In genomic region chr12:121443193-121443829, GRCh38 we compare ENCODE assay signal across 8 cellular contexts. TPM values are rescaled to one million over a fixed set of nuclear protein-coding genes. Genes with fewer than 3 reads are reported as not detected.
DNase-seq lines count a peak whose midpoint lies in the region; ATAC-seq, FAIRE-seq and TF ChIP-seq lines count a peak whose summit lies in the region.

No MANE protein-coding gene starts in this region.

- ATAC-seq in right lobe of liver: peak; percentile 91 to 95 (median 94)
- no peak for ATAC-seq in HG03097 (IDR thresholded peaks at IDR 0.05; ENCODE audit: low FRiP score, unreplicated experiment)

- WGBS in right lobe of liver (ENCODE audit: insufficient coverage, low coverage, low lambda C conversion rate, missing lambda C conversion rate): 0% methylated on average over 1 of the region's 20 CpGs

- no peaks in the 10 kb centered on the region; the same call in 1 of the 2 replicates for H3K9me3 ChIP-seq in AG04450 (ENCODE audit: control insufficient read depth, insufficient read depth, low read length)
- H3K9me3 ChIP-seq in right lobe of liver: no peaks in the 10 kb centered on the region

- CTCF ChIA-PET in AG04450 (lab: Charles Lee): interaction anchor here (0.6 to 6.8 kb wide), 24 partner anchors 9 to 509 kb away, joined by 3 to 135 read pairs (median 4); partner anchors contain the start of genes ANAPC5 and HPD

- H3K36me3 ChIP-seq in right lobe of liver: peaks cover 0 to 23% (median 9%) of the 10 kb centered on the region in 4 donors

- H3K27ac ChIP-seq in AG04450 (ENCODE audit: low read depth, low read length) (no peak overlapping the region), right lobe of liver (no peak overlapping the region)

- FAIRE-seq in GM19239 (lab: Jason Lieb, UNC): peak; percentile 66

- no peak overlapping the region for H3K4me3 ChIP-seq in AG04450 (ENCODE audit: low read depth, low read length)
- H3K4me3 ChIP-seq in right lobe of liver: no peak overlapping the region

- TF ChIP-seq POLR2A in right lobe of liver (IDR thresholded peaks at IDR 0.05): no peak

- DNase-seq in AG04450 (ENCODE audit: low read depth, low spot score) (peak; percentile 13), GM19239 (ENCODE audit: insufficient read length, low spot score) (peak; percentile 88), NCI-H2196 treated with DMSO at 0.1 percent for 48 hours (lab: John Stamatoyannopoulos, UW; ENCODE audit: unreplicated experiment) (peak; percentile 73), dermis blood vessel endothelial cell (peak; percentile 87), right lobe of liver (peak; percentile 83 to 88 (median 87))
- DNase-seq in activated CD4-positive, alpha-beta T cell treated with anti-CD3 and anti-CD28 coated beads, Interleukin-2, amount 50 U/mL, for 1 hour: peak; percentile 69
- DNase-seq in stimulated activated CD4-positive, alpha-beta T cell treated with anti-CD3 and anti-CD28 coated beads, Interleukin-4, amount 100 ng/mL, for 4 hours: peak; percentile 51 to 74

- H3K27me3 ChIP-seq in AG04450 (ENCODE audit: control insufficient read depth, insufficient read depth, low read length) (no peaks in the 10 kb centered on the region), right lobe of liver (no peaks in the 10 kb centered on the region)

- intact Hi-C loops in right lobe of liver (cut with DNase I): loop anchor here in 1 of 2 donors (10.0 kb wide), 1 partner anchor 119 kb away; no protein-coding TSS in a partner anchor

- TF ChIP-seq CTCF in AG04450 (IDR thresholded peaks at IDR 0.05; ENCODE audit: low read depth, low read length) (peak; percentile 92), right lobe of liver (IDR thresholded peaks at IDR 0.05) (peak; percentile 82 to 87 (median 85))

- peaks cover 0 to 9% (median 3%) of the 10 kb centered on the region in 4 donors for H3K4me1 ChIP-seq in right lobe of liver

- POLR2A ChIA-PET in AG04450 (lab: Yijun Ruan, JAX): interaction anchor here (1.2 to 1.4 kb wide), 2 partner anchors 10 to 91 kb away, joined by 3 to 5 read pairs; no protein-coding TSS in a partner anchor

RNA-seq across cellular contexts. Expression of gene RNF34, which starts 43.4 kb away (rescaled TPM):
- 47.4 and 55.3 TPM in 2 replicates for polyA plus RNA-seq in AG04450 (2011; rRNA removed)
- polyA minus RNA-seq in AG04450 (2011; rRNA and poly(A)+ RNA removed): 101 and 145 TPM in 2 replicates
- total RNA-seq in dermis blood vessel endothelial cell (60.8 and 86.6 TPM in 2 replicates), right lobe of liver (10 to 100 TPM; 11.7 to 22.3 (median 14.6) TPM)

Comparison
In these comparisons a context has a peak if more than half of its experiments do, and no peak if none do; other contexts are left out.
1. DNase-seq: peak in every context shown above with its lines; median percentile 88 in GM19239; 87 in dermis blood vessel endothelial cell; 87 in right lobe of liver; 73 in NCI-H2196 treated with DMSO at 0.1 percent for 48 hours; 69 in activated CD4-positive, alpha-beta T cell treated with anti-CD3 and anti-CD28 coated beads, Interleukin-2, amount 50 U/mL, for 1 hour; 62 in stimulated activated CD4-positive, alpha-beta T cell treated with anti-CD3 and anti-CD28 coated beads, Interleukin-4, amount 100 ng/mL, for 4 hours; 13 in AG04450.